Comparison of ENCODE assay signal across 1 cellular context in the genomic region with DNA sequence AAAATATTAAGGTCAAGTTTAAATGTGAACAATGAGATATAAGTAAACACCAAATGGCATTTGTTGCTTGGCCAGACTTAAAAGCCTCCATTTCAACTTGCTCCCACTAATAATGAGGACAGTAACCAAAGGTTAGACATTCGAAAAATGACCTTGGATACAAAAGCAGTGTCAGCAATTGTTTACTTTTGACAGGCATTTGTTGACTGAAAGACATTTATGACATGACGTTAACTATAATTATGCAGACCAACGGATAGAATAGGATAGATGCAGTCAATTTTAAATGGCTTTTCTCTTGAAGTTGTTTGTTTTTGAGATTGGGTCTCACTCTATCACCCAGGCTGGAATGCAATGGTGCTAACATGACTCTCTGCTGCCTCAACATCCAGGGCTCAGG.
TF ChIP-seq lines count a peak whose summit lies in the region.

No MANE protein-coding gene starts in this region.

TF ChIP-seq in HepG2, 621 proteins besides CTCF, POLR2A, EP300 and RAD21 (continued from another document):
- TF ChIP-seq, protein P1, sequence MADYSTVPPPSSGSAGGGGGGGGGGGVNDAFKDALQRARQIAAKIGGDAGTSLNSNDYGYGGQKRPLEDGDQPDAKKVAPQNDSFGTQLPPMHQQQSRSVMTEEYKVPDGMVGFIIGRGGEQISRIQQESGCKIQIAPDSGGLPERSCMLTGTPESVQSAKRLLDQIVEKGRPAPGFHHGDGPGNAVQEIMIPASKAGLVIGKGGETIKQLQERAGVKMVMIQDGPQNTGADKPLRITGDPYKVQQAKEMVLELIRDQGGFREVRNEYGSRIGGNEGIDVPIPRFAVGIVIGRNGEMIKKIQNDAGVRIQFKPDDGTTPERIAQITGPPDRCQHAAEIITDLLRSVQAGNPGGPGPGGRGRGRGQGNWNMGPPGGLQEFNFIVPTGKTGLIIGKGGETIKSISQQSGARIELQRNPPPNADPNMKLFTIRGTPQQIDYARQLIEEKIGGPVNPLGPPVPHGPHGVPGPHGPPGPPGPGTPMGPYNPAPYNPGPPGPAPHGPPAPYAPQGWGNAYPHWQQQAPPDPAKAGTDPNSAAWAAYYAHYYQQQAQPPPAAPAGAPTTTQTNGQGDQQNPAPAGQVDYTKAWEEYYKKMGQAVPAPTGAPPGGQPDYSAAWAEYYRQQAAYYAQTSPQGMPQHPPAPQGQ (CRISPR knock-in tag; IDR thresholded peaks at IDR 0.05; ENCODE audit: borderline replicate concordance), result no peak
